34 cellular contexts compared by ENCODE assay signal in genomic region chr15:93033434-93034045, GRCh38. TPM values are rescaled to one million over a fixed set of nuclear protein-coding genes. Genes with fewer than 3 reads are reported as not detected.
A peak's percentile ranks its signal among the peaks of the same experiment; 100 is the strongest.
DNase-seq lines count a peak whose midpoint lies in the region; ATAC-seq and TF ChIP-seq lines count a peak whose summit lies in the region.
"Had no signal": no experiment of that assay in that cellular context is flagged by ENCODE, and none has a peak within 500 bp of the region (broad histone marks: within the 10 kb centered on the region; RNA-seq: fewer than 3 reads in every experiment).

No MANE protein-coding gene starts in this region.

- H3K27ac Mint-ChIP-seq in activated T-cell treated with anti-CD3 and anti-CD28 coated beads, Interleukin-2, amount 50 U/mL, for 24 hours = no peak overlapping the region
- H3K27ac Mint-ChIP-seq: activated CD4-positive, alpha-beta T cell treated with anti-CD3 and anti-CD28 coated beads, Interleukin-2, amount 10 ng/mL, durations not matched to agents 7 days and 5 days; activated naive CD4-positive, alpha-beta T cell treated with anti-CD3 and anti-CD28 coated beads, Interleukin-2, amount 50 U/mL, for 24 hours; CD4-positive, CD25-positive, alpha-beta regulatory T cell; stimulated activated memory B cell treated with anti-CD40 and anti-IgM and Interleukin-4, amounts not matched to agents 10 μg/mL and 1 μg/mL and 100 μg/mL, for 72 hours had no signal

- no peaks in the 10 kb centered on the region for H3K36me3 ChIP-seq in HCT116 (ENCODE audit: control insufficient read depth in 1 of 2, insufficient read depth in 2 of 2, low read length in 2 of 2)
- H3K36me3 ChIP-seq in testis (ENCODE audit: low read depth, missing control alignments) = no peaks in the 10 kb centered on the region
- H3K36me3 ChIP-seq: cardiac muscle cell, esophagus squamous epithelium, HAP-1, vagina had no signal

- no peaks in the 10 kb centered on the region for H3K27me3 ChIP-seq in HCT116 (ENCODE audit: insufficient read depth, low read length)
- H3K27me3 ChIP-seq in testis = no peaks in the 10 kb centered on the region
- H3K27me3 ChIP-seq: cardiac muscle cell, esophagus squamous epithelium, vagina had no signal

- no peak for TF ChIP-seq RAD21 in HCT116 (IDR thresholded peaks at IDR 0.05; ENCODE audit: low read depth)

- TF ChIP-seq POLR2A in HCT116 (IDR thresholded peaks at IDR 0.05; ENCODE audit: borderline replicate concordance, extremely low read depth, insufficient read depth, insufficient read length) (no peak), testis (IDR thresholded peaks at IDR 0.05) (no peak)

- RAD21 ChIA-PET in HCT116 (lab: Charles Lee; ENCODE audit: low non-redundant PET in 1 of 2, low total read pairs in 2 of 2, uncharacterized antibody in 2 of 2, unreplicated experiment in 2 of 2) = interaction anchor here in 1 of 2 experiments (1.5 kb wide), 1 partner anchor 1086 kb away, joined by 4 read pairs; no protein-coding TSS in a partner anchor

- 84 to 96% methylated on average over 12 to 14 of the region's 14 CpGs for WGBS in testis, 2 donors

- H3K36me3 Mint-ChIP-seq in activated T-cell treated with anti-CD3 and anti-CD28 coated beads, Interleukin-2, amount 50 U/mL, for 24 hours (ENCODE audit: low read depth) = peaks cover under 1% of the 10 kb centered on the region
- H3K36me3 Mint-ChIP-seq: activated naive CD4-positive, alpha-beta T cell treated with anti-CD3 and anti-CD28 coated beads, Interleukin-2, amount 50 U/mL, for 24 hours; CD4-positive, CD25-positive, alpha-beta regulatory T cell; stimulated activated memory B cell treated with anti-CD40 and anti-IgM and Interleukin-4, amounts not matched to agents 10 μg/mL and 1 μg/mL and 100 μg/mL, for 72 hours had no signal

- DNase-seq in activated T-cell treated with anti-CD3 and anti-CD28 coated beads, Interleukin-2, amount 50 U/mL, for 24 hours = peak; percentile 17
- DNase-seq in activated T-cell treated with anti-CD3 and anti-CD28 coated beads for 4 hours (no peak), HCT116 (ENCODE audit: low read depth, low spot score) (no peak), hepatic stellate cell (ENCODE audit: low spot score) (peak; percentile 10), testis (peak; percentile 11), H4 (ENCODE audit: low spot score) (no peak)
- DNase-seq: activated CD4-positive, alpha-beta T cell treated with anti-CD3 and anti-CD28 coated beads, Interleukin-2, amount 10 ng/mL, durations not matched to agents 7 days and 5 days; aorta; CD4-positive, CD25-positive, alpha-beta regulatory T cell; cortex of kidney; EL; esophagus squamous epithelium; foreskin melanocyte; Kasumi-1; left cardiac atrium; mammary epithelial cell; NCI-H1694; NCI-H526; NK-92 treated with Interleukin-12 subunit alpha and Interleukin-12 subunit beta, amount 100 ng/mL, for 24 hours; PC-3; SHP77; stimulated activated CD4-positive, alpha-beta T cell treated with anti-CD3 and anti-CD28 coated beads, Interleukin-12 subunit alpha, Interleukin-12 subunit beta, amount 100 ng/mL, for 4 hours; stimulated activated CD4-positive, alpha-beta T cell treated with anti-CD3 and anti-CD28 coated beads, Interleukin-4, amount 100 ng/mL, for 24 hours; T-helper 9 cell had no signal

- H3K9ac ChIP-seq in HCT116 (ENCODE audit: low read length) = no peak overlapping the region
- H3K9ac ChIP-seq: parathyroid adenoma had no signal

- POLR2A ChIA-PET in HCT116 (lab: Charles Lee) = no interaction called here

- ATAC-seq in HCT116 (no peak), HG03045 (IDR thresholded peaks at IDR 0.05; ENCODE audit: unreplicated experiment) (no peak), GM18517 (IDR thresholded peaks at IDR 0.05; ENCODE audit: unreplicated experiment) (no peak)
- ATAC-seq: left cardiac atrium; PC-3; right cardiac atrium; stimulated activated memory B cell treated with anti-CD40 and anti-IgM and Interleukin-4, amounts not matched to agents 10 μg/mL and 1 μg/mL and 100 μg/mL, for 72 hours had no signal

- H2AFZ ChIP-seq in HCT116 (ENCODE audit: low read depth, low read length, poor library complexity, severe bottlenecking) = no peak overlapping the region
- H2AFZ ChIP-seq: parathyroid adenoma had no signal

- no peak overlapping the region for H3K4me3 Mint-ChIP-seq in activated T-cell treated with anti-CD3 and anti-CD28 coated beads, Interleukin-2, amount 50 U/mL, for 24 hours
- H3K4me3 Mint-ChIP-seq: activated CD4-positive, alpha-beta T cell treated with anti-CD3 and anti-CD28 coated beads, Interleukin-2, amount 10 ng/mL, durations not matched to agents 7 days and 5 days; activated naive CD4-positive, alpha-beta T cell treated with anti-CD3 and anti-CD28 coated beads, Interleukin-2, amount 50 U/mL, for 24 hours; CD4-positive, CD25-positive, alpha-beta regulatory T cell; stimulated activated memory B cell treated with anti-CD40 and anti-IgM and Interleukin-4, amounts not matched to agents 10 μg/mL and 1 μg/mL and 100 μg/mL, for 72 hours had no signal

- no peak overlapping the region for H3K4me2 ChIP-seq in HCT116 (ENCODE audit: low read length)

- H3K27ac ChIP-seq in HCT116 (ENCODE audit: low read depth, low read length) (no peak overlapping the region), testis (no peak overlapping the region)
- H3K27ac ChIP-seq: cardiac muscle cell, esophagus squamous epithelium, parathyroid adenoma, vagina, VCaP had no signal

- no peaks in the 10 kb centered on the region for H3K9me3 Mint-ChIP-seq in activated T-cell treated with anti-CD3 and anti-CD28 coated beads, Interleukin-2, amount 50 U/mL, for 24 hours
- H3K9me3 Mint-ChIP-seq: activated CD4-positive, alpha-beta T cell treated with anti-CD3 and anti-CD28 coated beads, Interleukin-2, amount 10 ng/mL, durations not matched to agents 7 days and 5 days; activated naive CD4-positive, alpha-beta T cell treated with anti-CD3 and anti-CD28 coated beads, Interleukin-2, amount 50 U/mL, for 24 hours; CD4-positive, CD25-positive, alpha-beta regulatory T cell; stimulated activated memory B cell treated with anti-CD40 and anti-IgM and Interleukin-4, amounts not matched to agents 10 μg/mL and 1 μg/mL and 100 μg/mL, for 72 hours had no signal

- H3K4me1 Mint-ChIP-seq in activated T-cell treated with anti-CD3 and anti-CD28 coated beads, Interleukin-2, amount 50 U/mL, for 24 hours (ENCODE audit: low read depth) = peaks cover 30% of the 10 kb centered on the region

- H3K9me3 ChIP-seq in HCT116 (ENCODE audit: control insufficient read depth in 1 of 2, insufficient read depth in 1 of 2, low read depth in 1 of 2, low read length in 2 of 2) (no peaks in the 10 kb centered on the region), testis (no peaks in the 10 kb centered on the region)
- H3K9me3 ChIP-seq: esophagus squamous epithelium, HAP-1, vagina had no signal

- no peak overlapping the region for H3K4me3 ChIP-seq in HCT116 (replicated peaks in 1 of 2; ENCODE audit: low read depth in 1 of 2, low read length in 2 of 2)
- H3K4me3 ChIP-seq in testis = no peak overlapping the region
- H3K4me3 ChIP-seq: cardiac muscle cell, esophagus squamous epithelium, HAP-1, vagina had no signal

- no peaks in the 10 kb centered on the region for H4K20me1 ChIP-seq in HCT116 (ENCODE audit: insufficient read depth)

- peaks cover 0 to 9% of the 10 kb centered on the region in 2 experiments; a peak in 1 of 4 replicates for H3K4me1 ChIP-seq in HCT116 (ENCODE audit: control insufficient read depth in 1 of 2, insufficient read depth in 2 of 2, low read length in 2 of 2)
- peaks cover 20% of the 10 kb centered on the region for H3K4me1 ChIP-seq in testis

- H3K27me3 Mint-ChIP-seq in activated T-cell treated with anti-CD3 and anti-CD28 coated beads, Interleukin-2, amount 50 U/mL, for 24 hours = peaks cover 2% of the 10 kb centered on the region
- H3K27me3 Mint-ChIP-seq: activated CD4-positive, alpha-beta T cell treated with anti-CD3 and anti-CD28 coated beads, Interleukin-2, amount 10 ng/mL, durations not matched to agents 7 days and 5 days had no signal

- no peaks in the 10 kb centered on the region for H3K79me2 ChIP-seq in HCT116 (ENCODE audit: insufficient read depth, low read length)
- H3K79me2 ChIP-seq: parathyroid adenoma had no signal

- H3K9me2 ChIP-seq in HCT116 (ENCODE audit: insufficient read depth) = no peaks in the 10 kb centered on the region

- intact Hi-C loops in HCT116 (cut with micrococcal nuclease) = loop anchor here (5.0 kb wide), 1 partner anchor 1289 kb away; no protein-coding TSS in a partner anchor
- intact Hi-C loops in testis (cut with DNase I; ENCODE audit: low total_unique reads) = loop anchor here (10.0 kb wide), 2 partner anchors 941 to 1091 kb away; no protein-coding TSS in a partner anchor

- no TSS peak for BruUV-seq in HCT116 (replicated peaks; lab: Mats Ljungman, UMichigan)

- TF ChIP-seq CTCF in HCT116 (IDR thresholded peaks at IDR 0.05 in 2 of 3, conservative IDR thresholded peaks at IDR 0.05 in 1 of 3; ENCODE audit: borderline replicate concordance in 1 of 3, insufficient read depth in 1 of 3, low read depth in 2 of 3, low read length in 2 of 3) (no peak), testis (IDR thresholded peaks at IDR 0.05) (no peak)

- CTCF ChIA-PET in HCT116 (lab: Charles Lee) = interaction anchor here (1.6 to 7.3 kb wide), 2 partner anchors 941 to 1086 kb away, joined by 3 to 125 read pairs; no protein-coding TSS in a partner anchor

TF ChIP-seq in HCT116, 20 proteins besides CTCF, POLR2A, EP300 and RAD21:
- TF ChIP-seq ZFX (IDR thresholded peaks at IDR 0.05) = 0 out of 2 replicates have a peak, but pooled peaks have one; percentile 9
- TF ChIP-seq ATF3 (IDR thresholded peaks at IDR 0.05) = no peak
TF ChIP-seq in HCT116: peak in this region for 1.

RNA-seq across cellular contexts. Expression of gene RGMA, which starts 55.5 kb away (rescaled TPM):
- 5.5 TPM for total RNA-seq in HCT116 (2021; ENCODE audit: unreplicated experiment)
- 2.7 and 3.4 TPM in 2 replicates for polyA plus RNA-seq in HCT116 (2012)
- total RNA-seq in testis = 100 to 1,000 TPM in 1 of 2 donors, 10 to 100 TPM in 1; 65.4 to 120 TPM
- polyA plus RNA-seq in testis (ENCODE audit: insufficient read depth, low read depth, low replicate concordance) = 53.7 TPM
- total RNA-seq in H4 (2014; rRNA removed; shearing (Covaris generic)) = 0.29 and 0.72 TPM in 2 replicates
- polyA plus RNA-seq: CD4-positive, CD25-positive, alpha-beta regulatory T cell had no signal

Comparison
In these comparisons a context has a peak if more than half of its experiments do, and no peak if none do; other contexts are left out.
1. DNase-seq: peak in activated T-cell treated with anti-CD3 and anti-CD28 coated beads, Interleukin-2, amount 50 U/mL, for 24 hours (single experiment), hepatic stellate cell (single experiment) and testis (single experiment); none in activated T-cell treated with anti-CD3 and anti-CD28 coated beads for 4 hours (single experiment), HCT116 (single experiment) and H4 (single experiment).
2. RNA of gene RGMA, which starts 55.5 kb away (total RNA-seq): 65.4 to 120 TPM in testis; 5.5 TPM in HCT116 (single experiment) and 0.29 to 0.72 TPM in H4; every median in the first group is over 10 times any median in the second.